In the genomic region with DNA sequence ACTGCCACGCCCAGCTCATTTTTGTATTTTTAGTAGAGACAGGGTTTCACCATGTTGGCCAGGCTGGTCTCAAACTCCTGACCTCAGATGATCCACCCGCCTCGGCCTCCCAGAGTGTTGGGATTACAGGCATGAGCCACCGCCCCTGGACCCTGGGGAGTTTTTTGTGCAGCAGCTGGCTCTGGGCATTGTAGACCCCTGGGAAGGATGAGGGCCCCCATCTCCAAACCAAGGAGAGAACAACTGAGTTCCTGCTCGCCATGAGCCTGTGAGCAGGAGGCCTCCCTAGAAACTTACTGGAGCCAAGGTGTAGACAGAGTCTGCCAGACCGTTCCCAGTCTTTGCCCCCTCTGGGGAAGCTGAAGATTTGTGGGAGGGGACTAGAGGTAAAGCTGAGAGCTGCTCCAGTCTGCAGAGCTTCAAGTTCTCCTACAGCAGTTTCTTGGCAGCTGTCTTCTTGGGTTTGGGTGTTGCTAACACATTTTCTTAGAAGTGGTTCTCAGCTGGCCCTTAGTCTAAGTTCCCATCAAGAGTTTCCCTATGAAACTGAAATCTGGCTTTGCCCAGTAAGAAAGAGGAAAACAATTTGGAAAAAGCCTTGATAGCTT, we compare ENCODE assay signal across 17 cellular contexts. TPM values are rescaled to one million over a fixed set of nuclear protein-coding genes. Genes with fewer than 3 reads are reported as not detected.
"Had no signal": no experiment of that assay in that cellular context is flagged by ENCODE, and none has a peak within 500 bp of the region (broad histone marks: within the 10 kb centered on the region; RNA-seq: fewer than 3 reads in every experiment).

No MANE protein-coding gene starts in this region.

- H3K4me1 ChIP-seq: vagina had no signal

- H3K4me3 ChIP-seq: thyroid gland, vagina had no signal

- H3K9me3 ChIP-seq: neutrophil, thyroid gland, vagina had no signal

- DNase-seq: activated CD4-positive, alpha-beta T cell treated with anti-CD3 and anti-CD28 coated beads, Interleukin-2, amount 50 U/mL, for 4 hours; activated effector memory CD4-positive, alpha-beta T cell treated with Interleukin-2 at 50 U/mL for 16 hours; activated T-cell treated with anti-CD3 and anti-CD28 coated beads, Interleukin-2, amount 50 U/mL, for 24 hours; endodermal cell; erythroblast; immature natural killer cell; left cardiac atrium; mammary epithelial cell; naive thymus-derived CD8-positive, alpha-beta T cell; stimulated activated CD4-positive, alpha-beta T cell treated with anti-CD3 and anti-CD28 coated beads, Interleukin-12 subunit alpha, Interleukin-12 subunit beta, amount 100 ng/mL, for 4 hours; stimulated activated naive CD4-positive, alpha-beta T cell treated with Interleukin-2 at 50 U/mL for 16 hours; SW 1271 had no signal

- H3K27me3 ChIP-seq: neutrophil, thyroid gland, vagina had no signal

- ATAC-seq: activated CD4-positive, CD25-positive, alpha-beta regulatory T cell treated with anti-CD3 and anti-CD28 coated beads, Interleukin-2, amount 50 U/mL, for 24 hours; naive thymus-derived CD8-positive, alpha-beta T cell; sciatic nerve had no signal

- H3K36me3 ChIP-seq: thyroid gland had no signal

- H3K27ac ChIP-seq: neutrophil, vagina had no signal

RNA-seq across cellular contexts. Expression of a gene that starts 12.7 kb away (rescaled TPM):
- polyA plus RNA-seq: naive thymus-derived CD8-positive, alpha-beta T cell had no signal
